In the genomic region with DNA sequence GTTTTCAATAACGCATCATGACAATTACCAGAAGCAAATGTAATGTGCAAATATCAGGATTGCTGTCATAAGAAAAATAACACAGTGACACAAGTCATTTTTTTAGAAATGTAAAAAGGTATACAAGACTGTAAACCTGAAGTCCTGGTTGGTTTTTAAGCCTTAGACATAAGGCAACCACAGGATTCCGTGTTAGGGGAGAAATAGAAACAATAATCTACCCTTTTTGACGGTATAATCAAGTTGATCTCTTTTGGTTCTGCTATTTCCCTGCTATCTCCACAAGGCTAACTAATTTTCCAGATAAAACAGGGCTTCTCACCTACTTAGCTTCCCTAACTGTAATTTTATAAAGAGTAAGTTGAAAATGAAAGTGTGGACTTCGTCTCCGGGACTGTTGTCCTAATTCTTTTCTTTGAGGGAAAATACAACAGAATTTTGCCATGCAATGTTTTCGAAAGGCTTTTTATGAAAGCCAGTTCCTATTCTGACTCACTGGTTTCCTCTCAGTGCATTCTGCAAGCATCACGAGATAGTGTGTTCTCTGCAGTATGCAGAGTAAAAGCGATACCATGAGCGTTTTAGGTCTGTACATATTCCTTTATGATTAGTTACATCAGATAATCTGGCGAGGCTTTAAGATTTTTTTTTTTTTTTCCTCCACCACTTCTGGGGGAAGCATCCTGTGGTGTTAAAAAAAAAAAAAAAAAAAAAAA, we compare ENCODE assay signal across 10 cellular contexts. TPM values are rescaled to one million over a fixed set of nuclear protein-coding genes. Genes with fewer than 3 reads are reported as not detected.
DNase-seq lines count a peak whose midpoint lies in the region; ATAC-seq and TF ChIP-seq lines count a peak whose summit lies in the region.
"Had no signal": no experiment of that assay in that cellular context is flagged by ENCODE, and none has a peak within 500 bp of the region (broad histone marks: within the 10 kb centered on the region; RNA-seq: fewer than 3 reads in every experiment).

No MANE protein-coding gene starts in this region.

- H3K36me3 ChIP-seq in Panc1 (ENCODE audit: control insufficient read depth, insufficient read depth, low read length) (no peaks in the 10 kb centered on the region), body of pancreas (replicated peaks in 1 of 2; ENCODE audit: insufficient read depth in 1 of 2, low read depth in 2 of 2) (no peaks in the 10 kb centered on the region), aorta (ENCODE audit: control insufficient read depth in 1 of 2, insufficient read depth in 2 of 2, low read length in 1 of 2) (no peaks in the 10 kb centered on the region)

- 59 to 65% methylated on average over 10 of the region's 10 CpGs for WGBS in body of pancreas, 2 donors
- 50 to 75% methylated on average over 10 of the region's 10 CpGs for WGBS in aorta, 2 donors

- H3K27ac ChIP-seq in Panc1 (ENCODE audit: low read length) (no peak overlapping the region), body of pancreas (no peak overlapping the region), aorta (ENCODE audit: low read depth in 1 of 2, low read length in 2 of 2) (no peak overlapping the region), dorsolateral prefrontal cortex (no peak overlapping the region)

- TF ChIP-seq CTCF in GM13977 (IDR thresholded peaks at IDR 0.05; ENCODE audit: extremely low read depth, insufficient read depth, missing control alignments) (no peak), Panc1 (IDR thresholded peaks at IDR 0.05) (no peak), body of pancreas (IDR thresholded peaks at IDR 0.05) (no peak), dorsolateral prefrontal cortex (IDR thresholded peaks at IDR 0.05 in 54 of 56, conservative IDR thresholded peaks at IDR 0.05 in 2 of 56; ENCODE audit: low read depth in 1 of 56, partially characterized antibody in 56 of 56) (no peak)

- H3K9me3 ChIP-seq in Panc1 (ENCODE audit: control insufficient read depth, insufficient read depth, low read depth, low read length) (no peaks in the 10 kb centered on the region), body of pancreas (no peaks in the 10 kb centered on the region), aorta (ENCODE audit: control insufficient read depth, low read length) (no peaks in the 10 kb centered on the region)

- BruUV-seq in Panc1 (replicated peaks; lab: Mats Ljungman, UMichigan), result no TSS peak

- CTCF ChIA-PET in Panc1 (lab: Charles Lee), result no interaction called here

- no peaks in the 10 kb centered on the region for H3K4me1 ChIP-seq in Panc1 (ENCODE audit: control insufficient read depth, insufficient read depth, low read length)
- H3K4me1 ChIP-seq in body of pancreas, result no peaks in the 10 kb centered on the region
- no peaks in the 10 kb centered on the region for H3K4me1 ChIP-seq in aorta (ENCODE audit: control insufficient read depth in 1 of 2, insufficient read depth in 2 of 2, low read length in 2 of 2)

- peak overlapping the region; percentile 1 to 21; a peak in 3 of 4 replicates for H3K4me3 ChIP-seq in Panc1 (ENCODE audit: low read depth in 2 of 2, low read length in 2 of 2)
- no peak overlapping the region for H3K4me3 ChIP-seq in body of pancreas
- no peak overlapping the region for H3K4me3 ChIP-seq in aorta (ENCODE audit: low read length in 2 of 2)
- H3K4me3 ChIP-seq in dorsolateral prefrontal cortex, result peak overlapping the region in 1 of 59 donors; percentile 31

- POLR2A ChIA-PET in Panc1 (lab: Charles Lee), result no interaction called here

- in situ Hi-C loops in GM13977 (cut with MboI; ENCODE audit: low pct_unique_long_range_greater_than_20kb, low sequenced_read_pairs, unreplicated experiment), result no loop called here
- in situ Hi-C loops in Panc1 (cut with HindIII; ENCODE audit: low pct_unique_long_range_greater_than_20kb, low sequenced_read_pairs), result no loop called here

- H3K27me3 ChIP-seq in Panc1 (ENCODE audit: control insufficient read depth, insufficient read depth, low read length), result peaks cover 17% of the 10 kb centered on the region
- peaks cover 0 to 3% of the 10 kb centered on the region in 2 donors for H3K27me3 ChIP-seq in body of pancreas
- H3K27me3 ChIP-seq in aorta (ENCODE audit: control insufficient read depth in 1 of 2, insufficient read depth in 2 of 2, low read length in 1 of 2), result no peaks in the 10 kb centered on the region
- H3K27me3 ChIP-seq in dorsolateral prefrontal cortex, result peaks cover 0 to 10% (median 0%) of the 10 kb centered on the region in 45 donors

- no peak for TF ChIP-seq POLR2A in body of pancreas (IDR thresholded peaks at IDR 0.05)

- DNase-seq in GM13977 (ENCODE audit: low spot score) (peak; percentile 36), Panc1 (ENCODE audit: low read depth, low spot score) (no peak), lung microvascular endothelial cell (ENCODE audit: low read depth in 2 of 2) (peak; percentile 12 to 79), body of pancreas (no peak), aorta (no peak), dorsolateral prefrontal cortex (no peak)

- ATAC-seq in GM21786 (IDR thresholded peaks at IDR 0.05; ENCODE audit: unreplicated experiment) (peak; percentile 81), Panc1 (no peak), body of pancreas (no peak), HG03097 (IDR thresholded peaks at IDR 0.05; ENCODE audit: low FRiP score, unreplicated experiment) (no peak), aorta (ENCODE audit: low FRiP score) (no peak)

- intact Hi-C loops in Panc1 (cut with micrococcal nuclease; ENCODE audit: unreplicated experiment), result no loop called here
- intact Hi-C loops in body of pancreas (cut with DNase I), result no loop called here
- intact Hi-C loops in aorta (cut with DNase I), result no loop called here
- intact Hi-C loops in dorsolateral prefrontal cortex (cut with DNase I), result no loop called here

RNA-seq across cellular contexts. Expression of gene MYO1H, which starts 10.6 kb away (rescaled TPM):
- not detected for total RNA-seq in Panc1 (2021; ENCODE audit: unreplicated experiment)
- polyA plus RNA-seq in Panc1 (2012; ENCODE audit: insufficient read length), result 0.18 TPM
- not detected in 2 replicates for total RNA-seq in lung microvascular endothelial cell
- not detected for total RNA-seq in body of pancreas
- not detected for total RNA-seq in aorta
- polyA plus RNA-seq in aorta, result not detected
- total RNA-seq in dorsolateral prefrontal cortex, result 1 to 10 TPM in 3 of 120 experiments, under 1 TPM in 48, not detected in 69; 0.12 to 1.6 (median 0.47) TPM
- total RNA-seq: glomerular endothelial cell, skeletal muscle tissue had no signal

RNA-seq across cellular contexts. Expression of gene FOXN4, which starts 49.2 kb away (rescaled TPM):
- 0.08 TPM for total RNA-seq in Panc1 (2021; ENCODE audit: unreplicated experiment)
- not detected for polyA plus RNA-seq in Panc1 (2012; ENCODE audit: insufficient read length)
- not detected in 2 replicates for total RNA-seq in lung microvascular endothelial cell
- total RNA-seq in body of pancreas, result not detected
- total RNA-seq in aorta, result not detected
- polyA plus RNA-seq in aorta, result not detected
- total RNA-seq in dorsolateral prefrontal cortex, result under 1 TPM in 38 of 120 experiments, not detected in 82; 0.13 to 0.82 (median 0.32) TPM
- total RNA-seq: glomerular endothelial cell, skeletal muscle tissue had no signal

Comparison
In these comparisons a context has a peak if more than half of its experiments do, and no peak if none do; other contexts are left out.
1. DNase-seq: peak in GM13977 (single experiment) and lung microvascular endothelial cell (2 of 2); none in Panc1 (single experiment), body of pancreas (0 of 4), aorta (0 of 2) and dorsolateral prefrontal cortex (0 of 10).
2. H3K4me3 ChIP-seq: peak in Panc1 (2 of 2); none in body of pancreas (0 of 2) and aorta (0 of 2).